In the genomic region with DNA sequence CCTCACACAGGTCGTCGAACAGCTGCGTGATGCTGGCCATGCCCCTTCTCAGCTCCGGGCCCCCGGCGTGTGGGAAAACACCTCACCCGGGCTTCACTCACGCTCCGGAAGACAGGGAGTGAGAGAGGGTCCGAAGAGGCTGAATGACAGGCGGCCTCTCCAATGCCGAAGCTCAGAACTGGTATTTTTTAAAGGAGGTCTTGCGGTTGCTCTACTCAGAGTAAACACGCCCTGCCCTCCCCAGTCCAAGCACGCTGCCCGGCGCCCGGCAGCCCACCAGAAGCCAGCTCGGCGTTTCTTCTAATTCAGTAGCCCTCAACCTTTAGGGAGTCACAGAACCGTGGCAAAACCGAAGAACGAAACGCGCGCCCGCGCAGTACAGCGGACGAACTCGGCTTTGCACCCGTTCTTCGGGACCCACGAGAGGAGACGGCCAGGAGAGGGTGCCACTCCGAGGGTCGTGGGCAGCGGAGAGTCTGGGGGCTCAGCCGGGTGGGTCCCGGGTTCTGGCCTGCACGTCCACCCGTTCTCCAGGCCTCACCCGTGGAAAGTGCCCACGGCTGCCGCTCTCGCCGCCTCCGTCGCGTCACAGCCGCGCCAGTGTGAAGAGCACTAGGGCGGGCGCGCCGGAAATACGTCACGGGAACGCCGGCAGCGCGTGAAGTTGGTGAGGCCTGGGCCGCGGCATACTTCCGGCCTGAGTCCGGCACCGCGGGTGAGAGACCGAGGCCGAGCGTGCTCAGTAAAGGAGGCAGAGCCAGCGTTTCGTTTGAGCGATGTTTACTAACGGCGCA, we compare ENCODE assay signal across 8 cellular contexts. TPM values are rescaled to one million over a fixed set of nuclear protein-coding genes. Genes with fewer than 3 reads are reported as not detected.
DNase-seq lines count a peak whose midpoint lies in the region; ATAC-seq and TF ChIP-seq lines count a peak whose summit lies in the region.

A gene with protein sequence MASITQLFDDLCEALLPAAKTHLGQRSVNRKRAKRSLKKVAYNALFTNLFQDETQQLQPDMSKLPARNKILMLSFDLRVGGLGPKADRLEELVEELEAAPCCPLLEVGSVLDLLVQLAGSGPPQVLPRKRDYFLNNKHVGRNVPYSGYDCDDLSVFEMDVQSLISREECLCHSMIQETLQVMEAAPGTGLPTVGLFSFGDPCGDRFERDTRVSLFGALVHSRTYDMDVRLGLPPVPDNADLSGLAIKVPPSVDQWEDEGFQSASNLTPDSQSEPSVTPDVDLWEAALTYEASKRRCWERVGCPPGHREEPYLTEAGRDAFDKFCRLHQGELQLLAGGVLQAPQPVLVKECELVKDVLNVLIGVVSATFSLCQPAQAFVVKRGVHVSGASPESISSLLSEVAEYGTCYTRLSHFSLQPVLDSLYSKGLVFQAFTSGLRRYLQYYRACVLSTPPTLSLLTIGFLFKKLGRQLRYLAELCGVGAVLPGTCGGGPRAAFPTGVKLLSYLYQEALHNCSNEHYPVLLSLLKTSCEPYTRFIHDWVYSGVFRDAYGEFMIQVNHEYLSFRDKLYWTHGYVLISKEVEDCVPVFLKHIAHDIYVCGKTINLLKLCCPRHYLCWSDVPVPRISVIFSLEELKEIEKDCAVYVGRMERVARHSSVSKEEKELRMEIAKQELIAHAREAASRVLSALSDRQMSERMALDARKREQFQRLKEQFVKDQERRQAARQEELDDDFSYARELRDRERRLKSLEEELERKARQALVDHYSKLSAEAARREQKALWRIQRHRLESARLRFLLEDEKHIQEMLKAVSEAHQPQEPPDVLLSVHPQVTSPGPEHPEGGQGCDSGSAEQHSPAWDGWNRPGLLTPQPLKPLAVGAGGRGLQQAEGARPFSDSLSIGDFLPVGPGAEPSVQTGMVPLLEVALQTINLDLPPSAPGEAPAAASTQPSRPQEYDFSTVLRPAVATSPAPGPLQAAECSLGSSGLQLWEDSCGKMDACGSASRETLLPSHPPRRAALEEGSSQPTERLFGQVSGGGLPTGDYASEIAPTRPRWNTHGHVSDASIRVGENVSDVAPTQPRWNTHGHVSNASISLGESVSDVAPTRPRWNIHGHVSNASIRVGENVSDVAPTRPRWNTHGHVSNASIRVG (N-terminal part only) (minus strand): TSS at position 604 of the 794 bp plus-strand sequence. CDS start 564 bp downstream, at position 40.

- H3K9ac ChIP-seq in smooth muscle cell (ENCODE audit: low read depth) = peak within 1 kb of the TSS; percentile 96

- H3F3A ChIP-seq in smooth muscle cell (ENCODE audit: low read depth) = no peaks in the 10 kb centered on the region

- peaks cover 51% of the 10 kb centered on the region for H3K79me2 ChIP-seq in smooth muscle cell (ENCODE audit: low read depth)

- peak within 1 kb of the TSS; percentile 79 for H2AFZ ChIP-seq in smooth muscle cell (ENCODE audit: low read depth)

- H3K36me3 ChIP-seq in WERI-Rb-1 (peaks cover 47% of the 10 kb centered on the region), breast epithelium (no peaks in the 10 kb centered on the region), smooth muscle cell (ENCODE audit: low read depth) (no peaks in the 10 kb centered on the region)

- H3K27ac ChIP-seq in WERI-Rb-1 = peak within 1 kb of the TSS; percentile 87
- peak within 1 kb of the TSS; percentile 95 to 99 for H3K27ac ChIP-seq in breast epithelium
- peak within 1 kb of the TSS; percentile 95 for H3K27ac ChIP-seq in smooth muscle cell (ENCODE audit: low read depth)

- peak within 1 kb of the TSS; percentile 92 for H3K4me2 ChIP-seq in smooth muscle cell

- peak; percentile 74 for TF ChIP-seq POLR2A in breast epithelium (IDR thresholded peaks at IDR 0.05)

- peak; percentile 56 for ATAC-seq in HG03060 (IDR thresholded peaks at IDR 0.05; ENCODE audit: low read depth, unreplicated experiment)

- H3K4me1 ChIP-seq in breast epithelium = peaks cover 7 to 20% of the 10 kb centered on the region in 2 donors
- peaks cover 12% of the 10 kb centered on the region for H3K4me1 ChIP-seq in smooth muscle cell (ENCODE audit: low read depth)

- 0 out of 2 replicates have a peak, but pooled peaks have one; percentile 23 for TF ChIP-seq CTCF in WERI-Rb-1 (IDR thresholded peaks at IDR 0.05; ENCODE audit: low read depth, low read length)
- TF ChIP-seq CTCF in breast epithelium (IDR thresholded peaks at IDR 0.05) = peak in 2 of 3 donors; percentile 7 to 48
- TF ChIP-seq CTCF in smooth muscle cell (IDR thresholded peaks at IDR 0.05; ENCODE audit: borderline replicate concordance, insufficient read depth, poor library complexity, severe bottlenecking) = peak; percentile 9

- intact Hi-C loops in breast epithelium (cut with DNase I; ENCODE audit: low total_unique reads) = no loop called here

- H4K20me1 ChIP-seq in smooth muscle cell (ENCODE audit: low read depth) = peaks cover 42% of the 10 kb centered on the region

- WGBS in smooth muscle cell (ENCODE audit: low lambda C conversion rate) = 1% methylated on average over 76 of the region's 76 CpGs

- DNase-seq in NCI-H1417 (lab: John Stamatoyannopoulos, UW) (peak; percentile 53 to 90 (median 83)), NCI-H1417 treated with DMSO at 0.1 percent for 48 hours (lab: John Stamatoyannopoulos, UW) (no peak), NCI-H2171 treated with DMSO at 0.1 percent for 48 hours (lab: John Stamatoyannopoulos, UW) (peak; percentile 91), WERI-Rb-1 (peak; percentile 89), breast epithelium (ENCODE audit: low spot score in 2 of 2) (peak; percentile 93), iPS-NIHi7 (ENCODE audit: extremely low spot score) (peak; percentile 89), smooth muscle cell (lab: John Stamatoyannopoulos, UW; ENCODE audit: unreplicated experiment) (peak; percentile 69)

- H3K4me3 ChIP-seq in WERI-Rb-1 (ENCODE audit: low read depth, low read length) = peak within 1 kb of the TSS; percentile 97
- peak within 1 kb of the TSS; percentile 77 to 98 (median 93) for H3K4me3 ChIP-seq in breast epithelium
- peak within 1 kb of the TSS; percentile 90 for H3K4me3 ChIP-seq in smooth muscle cell

- H3K27me3 ChIP-seq in WERI-Rb-1 (ENCODE audit: insufficient read depth, low read depth, severe bottlenecking) (no peaks in the 10 kb centered on the region), breast epithelium (no peaks in the 10 kb centered on the region), smooth muscle cell (ENCODE audit: low read depth) (no peaks in the 10 kb centered on the region)

- H3K9me3 ChIP-seq in WERI-Rb-1 (ENCODE audit: severe bottlenecking) (no peaks in the 10 kb centered on the region), breast epithelium (no peaks in the 10 kb centered on the region), smooth muscle cell (replicated peaks; ENCODE audit: low read depth) (no peaks in the 10 kb centered on the region)

RNA-seq across cellular contexts. Expression of the gene that starts here (rescaled TPM):
- total RNA-seq in breast epithelium (10 to 100 TPM; 34.2 to 66.2 (median 59.6) TPM), smooth muscle cell (10.0 and 10.6 TPM in 2 replicates)
- polyA plus RNA-seq in smooth muscle cell = 22.7 and 26.0 TPM in 2 replicates
